ENCODE assay signal across 1 cellular context in the genomic region with DNA sequence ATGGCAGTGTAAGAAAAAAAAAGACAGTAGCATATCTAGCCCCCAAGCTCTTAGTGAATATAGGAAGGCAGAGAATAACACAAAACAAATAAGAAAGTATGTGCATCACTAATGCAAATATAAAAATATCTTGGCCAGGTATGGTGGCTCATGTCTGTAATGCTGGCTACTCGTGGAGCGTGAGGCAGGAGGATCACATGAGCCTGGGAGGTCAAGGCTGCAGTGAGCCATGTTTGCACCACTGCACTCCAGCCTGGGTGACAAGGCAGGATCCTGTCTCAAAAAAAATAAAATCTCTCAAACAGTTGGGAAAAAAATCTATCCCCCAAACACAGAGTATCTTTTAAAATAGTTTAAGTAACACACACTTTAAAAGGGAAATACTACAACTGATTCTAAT.
TF ChIP-seq lines count a peak whose summit lies in the region.

No MANE protein-coding gene starts in this region.

TF ChIP-seq in WTC11, 78 proteins besides CTCF, POLR2A, EP300 and RAD21:
- TF ChIP-seq, protein P1, sequence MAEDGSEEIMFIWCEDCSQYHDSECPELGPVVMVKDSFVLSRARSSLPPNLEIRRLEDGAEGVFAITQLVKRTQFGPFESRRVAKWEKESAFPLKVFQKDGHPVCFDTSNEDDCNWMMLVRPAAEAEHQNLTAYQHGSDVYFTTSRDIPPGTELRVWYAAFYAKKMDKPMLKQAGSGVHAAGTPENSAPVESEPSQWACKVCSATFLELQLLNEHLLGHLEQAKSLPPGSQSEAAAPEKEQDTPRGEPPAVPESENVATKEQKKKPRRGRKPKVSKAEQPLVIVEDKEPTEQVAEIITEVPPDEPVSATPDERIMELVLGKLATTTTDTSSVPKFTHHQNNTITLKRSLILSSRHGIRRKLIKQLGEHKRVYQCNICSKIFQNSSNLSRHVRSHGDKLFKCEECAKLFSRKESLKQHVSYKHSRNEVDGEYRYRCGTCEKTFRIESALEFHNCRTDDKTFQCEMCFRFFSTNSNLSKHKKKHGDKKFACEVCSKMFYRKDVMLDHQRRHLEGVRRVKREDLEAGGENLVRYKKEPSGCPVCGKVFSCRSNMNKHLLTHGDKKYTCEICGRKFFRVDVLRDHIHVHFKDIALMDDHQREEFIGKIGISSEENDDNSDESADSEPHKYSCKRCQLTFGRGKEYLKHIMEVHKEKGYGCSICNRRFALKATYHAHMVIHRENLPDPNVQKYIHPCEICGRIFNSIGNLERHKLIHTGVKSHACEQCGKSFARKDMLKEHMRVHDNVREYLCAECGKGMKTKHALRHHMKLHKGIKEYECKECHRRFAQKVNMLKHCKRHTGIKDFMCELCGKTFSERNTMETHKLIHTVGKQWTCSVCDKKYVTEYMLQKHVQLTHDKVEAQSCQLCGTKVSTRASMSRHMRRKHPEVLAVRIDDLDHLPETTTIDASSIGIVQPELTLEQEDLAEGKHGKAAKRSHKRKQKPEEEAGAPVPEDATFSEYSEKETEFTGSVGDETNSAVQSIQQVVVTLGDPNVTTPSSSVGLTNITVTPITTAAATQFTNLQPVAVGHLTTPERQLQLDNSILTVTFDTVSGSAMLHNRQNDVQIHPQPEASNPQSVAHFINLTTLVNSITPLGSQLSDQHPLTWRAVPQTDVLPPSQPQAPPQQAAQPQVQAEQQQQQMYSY (CRISPR knock-in tag; IDR thresholded peaks at IDR 0.05) = no peak
- TF ChIP-seq JUN (CRISPR knock-in tag; IDR thresholded peaks at IDR 0.05) (no peak), ZNF232 (CRISPR knock-in tag; IDR thresholded peaks at IDR 0.05) (no peak), SMAD4 (CRISPR knock-in tag; IDR thresholded peaks at IDR 0.05) (no peak)
TF ChIP-seq in WTC11: peak in this region for 0.
